ENCODE assay signal across 28 cellular contexts in genomic region chr20:53522696-53523095, GRCh38.
"Had no signal": no experiment of that assay in that cellular context is flagged by ENCODE, and none has a peak within 500 bp of the region (broad histone marks: within the 10 kb centered on the region; RNA-seq: fewer than 3 reads in every experiment).

No MANE protein-coding gene starts in this region.

- H3K27me3 ChIP-seq: ovary, tibial nerve, upper lobe of left lung had no signal

- H3K36me3 ChIP-seq: esophagus squamous epithelium, ovary, thoracic aorta, tibial nerve, upper lobe of left lung had no signal

- H3K4me3 ChIP-seq: coronary artery, esophagus squamous epithelium, lung, ovary, psoas muscle, thoracic aorta, tibial nerve, upper lobe of left lung had no signal

- H3K27ac ChIP-seq: coronary artery, esophagus squamous epithelium, ovary, psoas muscle, thoracic aorta, tibial nerve, upper lobe of left lung had no signal

- DNase-seq: dermis blood vessel endothelial cell; effector memory CD4-positive, alpha-beta T cell; erythroblast; esophagus squamous epithelium; foreskin melanocyte; hypothalamus; immature natural killer cell; islet precursor cell; kidney glomerular epithelial cell; mesenchymal stem cell; midbrain; naive thymus-derived CD4-positive, alpha-beta T cell; nucleus accumbens; ovary; posterior cingulate gyrus; psoas muscle; right cardiac atrium; small intestine; stimulated activated CD4-positive, alpha-beta T cell treated with anti-CD3 and anti-CD28 coated beads, Interleukin-15, amount 100 ng/mL, for 24 hours; stimulated activated CD4-positive, alpha-beta T cell treated with anti-CD3 and anti-CD28 coated beads, Interleukin-2, amount 100 ng/mL, for 48 hours; stimulated activated naive B cell treated with anti-CD40 and anti-IgM and Interleukin-4, amounts not matched to agents 10 μg/mL and 1 μg/mL and 100 μg/mL, for 72 hours; upper lobe of left lung had no signal

- ATAC-seq: naive thymus-derived CD4-positive, alpha-beta T cell; psoas muscle; right cardiac atrium; stimulated activated naive B cell treated with anti-CD40 and anti-IgM and Interleukin-4, amounts not matched to agents 10 μg/mL and 1 μg/mL and 100 μg/mL, for 72 hours had no signal

- FAIRE-seq: endometrium, small intestine, urothelium cell line had no signal

- H3K4me1 ChIP-seq: esophagus squamous epithelium, psoas muscle, tibial nerve, upper lobe of left lung had no signal

- H3K9me3 ChIP-seq: esophagus squamous epithelium, ovary, psoas muscle, thoracic aorta, tibial nerve, upper lobe of left lung had no signal
